Comparison of ENCODE assay signal across 8 cellular contexts in genomic region chr10:15167411-15168295, GRCh38. TPM values are rescaled to one million over a fixed set of nuclear protein-coding genes. Genes with fewer than 3 reads are reported as not detected.
DNase-seq lines count a peak whose midpoint lies in the region; ATAC-seq and TF ChIP-seq lines count a peak whose summit lies in the region.

No MANE protein-coding gene starts in this region.

- TF ChIP-seq CTCF in lung (IDR thresholded peaks at IDR 0.05; ENCODE audit: control extremely low read depth, extremely low read depth): no peak

- peak; percentile 4 for ATAC-seq in lung (ENCODE audit: insufficient read depth, low FRiP score)

- peak overlapping the region; percentile 99 for H3K4me3 ChIP-seq in lung

- DNase-seq in DMS79 treated with DMSO at 0.1 percent for 48 hours (lab: John Stamatoyannopoulos, UW): peak; percentile 28
- DNase-seq in DMS79 (lab: John Stamatoyannopoulos, UW): no peak
- peak; percentile 49 for DNase-seq in HEK293T (ENCODE audit: extremely low spot score)
- DNase-seq in M059J (ENCODE audit: low read depth): peak; percentile 47
- DNase-seq in activated CD4-positive, alpha-beta T cell treated with anti-CD3 and anti-CD28 coated beads, Interleukin-2, amount 50 U/mL, for 1 hour: peak; percentile 32
- peak; percentile 36 for DNase-seq in effector CD8-positive, alpha-beta T cell (lab: John Stamatoyannopoulos, UW)
- peak; percentile 40 for DNase-seq in lung (ENCODE audit: low spot score)
- DNase-seq in stimulated activated CD4-positive, alpha-beta T cell treated with anti-CD3 and anti-CD28 coated beads, TNF-alpha, amount 100 ng/mL, for 48 hours (ENCODE audit: low read depth in 3 of 3): peak in 2 of 3 donors; percentile 21 to 25

- no peaks in the 10 kb centered on the region for H3K9me3 ChIP-seq in lung (ENCODE audit: control insufficient read depth in 2 of 2, insufficient read depth in 1 of 2, low read length in 1 of 2)

- 2 to 7% methylated on average over 33 to 55 of the region's 55 CpGs for WGBS in lung, 2 donors

- CTCF ChIA-PET in HEK293T (lab: Yijun Ruan, JAX): interaction anchor here (0.6 to 1.1 kb wide), 5 partner anchors 17 to 261 kb away, joined by 3 to 4 read pairs (median 3); no protein-coding TSS in a partner anchor

- peak overlapping the region; percentile 89 to 98 for H3K27ac ChIP-seq in lung (ENCODE audit: low read depth in 1 of 2, low read length in 1 of 2)

- POLR2A ChIA-PET in HEK293T (lab: Yijun Ruan, JAX): interaction anchor here (0.6 to 1.0 kb wide), 5 partner anchors 21 to 73 kb away, joined by 3 read pairs; partner anchors contain the start of gene RPP38

- no peaks in the 10 kb centered on the region for H3K27me3 ChIP-seq in lung (ENCODE audit: control insufficient read depth, insufficient read depth)

- no peaks in the 10 kb centered on the region for H3K36me3 ChIP-seq in lung (ENCODE audit: control insufficient read depth in 2 of 2, insufficient read depth in 2 of 2, low read length in 2 of 2)

- peaks cover 3 to 4% of the 10 kb centered on the region in 2 donors for H3K4me1 ChIP-seq in lung (ENCODE audit: control insufficient read depth in 2 of 2, insufficient read depth in 2 of 2, low read length in 2 of 2)

TF ChIP-seq in HEK293T, 16 proteins besides CTCF, POLR2A, EP300 and RAD21:
- TF ChIP-seq CTBP1 (IDR thresholded peaks at IDR 0.05; ENCODE audit: borderline replicate concordance) (no peak), HDGF (IDR thresholded peaks at IDR 0.05; ENCODE audit: borderline replicate concordance) (no peak), TARDBP (IDR thresholded peaks at IDR 0.05) (no peak), ELF4 (IDR thresholded peaks at IDR 0.05) (no peak), FOXK2 (IDR thresholded peaks at IDR 0.05) (no peak), L3MBTL2 (conservative IDR thresholded peaks at IDR 0.05) (no peak), BHLHE40 (IDR thresholded peaks at IDR 0.05; ENCODE audit: borderline replicate concordance) (no peak), ZNF384 (IDR thresholded peaks at IDR 0.05) (no peak), FOXA1 (IDR thresholded peaks at IDR 0.05) (no peak), NFRKB (IDR thresholded peaks at IDR 0.05) (no peak), ARNT (IDR thresholded peaks at IDR 0.05) (no peak), LEF1 (IDR thresholded peaks at IDR 0.05; ENCODE audit: borderline replicate concordance) (no peak), FOXM1 (IDR thresholded peaks at IDR 0.05; ENCODE audit: borderline replicate concordance) (no peak), SUZ12 (IDR thresholded peaks at IDR 0.05) (no peak), SP1 (IDR thresholded peaks at IDR 0.05) (no peak)
- TF ChIP-seq, protein P1, sequence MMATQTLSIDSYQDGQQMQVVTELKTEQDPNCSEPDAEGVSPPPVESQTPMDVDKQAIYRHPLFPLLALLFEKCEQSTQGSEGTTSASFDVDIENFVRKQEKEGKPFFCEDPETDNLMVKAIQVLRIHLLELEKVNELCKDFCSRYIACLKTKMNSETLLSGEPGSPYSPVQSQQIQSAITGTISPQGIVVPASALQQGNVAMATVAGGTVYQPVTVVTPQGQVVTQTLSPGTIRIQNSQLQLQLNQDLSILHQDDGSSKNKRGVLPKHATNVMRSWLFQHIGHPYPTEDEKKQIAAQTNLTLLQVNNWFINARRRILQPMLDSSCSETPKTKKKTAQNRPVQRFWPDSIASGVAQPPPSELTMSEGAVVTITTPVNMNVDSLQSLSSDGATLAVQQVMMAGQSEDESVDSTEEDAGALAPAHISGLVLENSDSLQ (IDR thresholded peaks at IDR 0.05): no peak

RNA-seq across cellular contexts. Expression of gene NMT2, which starts 0.8 kb away (rescaled TPM):
- total RNA-seq in M059J (2014; rRNA removed; shearing (Covaris generic)): 28.3 and 51.2 TPM in 2 replicates
- 10 to 100 TPM in 1 of 2 donors, 1 to 10 TPM in 1; 9.2 to 20.0 TPM for total RNA-seq in lung
- polyA plus RNA-seq in lung: 1 to 10 TPM; 3.5 to 3.6 TPM
